Comparison of ENCODE assay signal across 31 cellular contexts in genomic region chr16:28548306-28548802, GRCh38. TPM values are rescaled to one million over a fixed set of nuclear protein-coding genes. Genes with fewer than 3 reads are reported as not detected.
"Had no signal": no experiment of that assay in that cellular context is flagged by ENCODE, and none has a peak within 500 bp of the region (broad histone marks: within the 10 kb centered on the region; RNA-seq: fewer than 3 reads in every experiment).

No MANE protein-coding gene starts in this region.

- H3K9ac ChIP-seq: SK-N-SH had no signal

- H3K27me3 ChIP-seq: brain microvascular endothelial cell, Peyer's patch had no signal

- DNase-seq: activated CD4-positive, alpha-beta T cell treated with anti-CD3 and anti-CD28 coated beads, Interleukin-2, amount 10 ng/mL, durations not matched to agents 24 days and 14 days; activated CD4-positive, alpha-beta T cell treated with anti-CD3 and anti-CD28 coated beads, Interleukin-2, amount 50 U/mL, for 4 hours; activated CD8-positive, alpha-beta T cell treated with anti-CD3 and anti-CD28 coated beads for 36 hours; activated effector memory CD4-positive, alpha-beta T cell treated with anti-CD3 and anti-CD28 coated beads, Interleukin-2, amount 50 U/mL, for 16 hours; activated naive CD4-positive, alpha-beta T cell; activated naive CD4-positive, alpha-beta T cell treated with anti-CD3 and anti-CD28 coated beads, Interleukin-2, amount 50 U/mL, for 16 hours; activated naive CD8-positive, alpha-beta T cell treated with anti-CD3 and anti-CD28 coated beads for 36 hours; activated T-cell treated with anti-CD3 and anti-CD28 coated beads, Interleukin-2, amount 50 U/mL, for 1 hour; activated T-cell treated with anti-CD3 and anti-CD28 coated beads, Interleukin-2, amount 50 U/mL, for 72 hours; amniotic stem cell; aorta; brain microvascular endothelial cell; central memory CD4-positive, alpha-beta T cell; NCI-H1092 treated with DMSO at 0.1 percent for 48 hours; NCI-H1417; NCI-H1694; NCI-H1930; NCI-H2081 treated with DMSO at 0.1 percent for 48 hours; NCI-H510A; NCI-H526; NCI-H748 treated with DMSO at 0.1 percent for 48 hours; PC-3; Peyer's patch; RPMI8226; SHP77 treated with DMSO at 0.1 percent for 48 hours; SK-N-SH had no signal

- H3K4me2 ChIP-seq: SK-N-SH had no signal

- ATAC-seq: activated CD8-positive, alpha-beta T cell treated with anti-CD3 and anti-CD28 coated beads for 36 hours; activated T-cell treated with anti-CD3 and anti-CD28 coated beads, Interleukin-2, amount 50 U/mL, for 72 hours; activated T-helper 17 cell treated with anti-CD3 and anti-CD28 coated beads, Interleukin-2, amount 50 U/mL, for 72 hours; PC-3 had no signal

- H3K9me3 ChIP-seq: Peyer's patch, SJSA1, SK-N-SH had no signal

- H3K4me3 ChIP-seq: Peyer's patch, SJSA1 had no signal

- H3K4me1 ChIP-seq: SJSA1 had no signal

- H3K36me3 ChIP-seq: brain microvascular endothelial cell, Peyer's patch, SJSA1 had no signal

- H3K27ac ChIP-seq: brain microvascular endothelial cell, Peyer's patch, SJSA1 had no signal

RNA-seq across cellular contexts. Expression of gene NUPR1, which starts 9.6 kb away (rescaled TPM):
- total RNA-seq: activated CD4-positive, alpha-beta T cell treated with anti-CD3 and anti-CD28 coated beads, Interleukin-2, amount 10 ng/mL, durations not matched to agents 24 days and 14 days; activated CD8-positive, alpha-beta memory T cell treated with anti-CD3 and anti-CD28 coated beads for 36 hours; activated CD8-positive, alpha-beta T cell treated with anti-CD3 and anti-CD28 coated beads for 36 hours; activated naive CD8-positive, alpha-beta T cell treated with anti-CD3 and anti-CD28 coated beads for 36 hours; activated T-cell treated with anti-CD3 and anti-CD28 coated beads, Interleukin-2, amount 50 U/mL, for 72 hours; activated T-helper 17 cell treated with anti-CD3 and anti-CD28 coated beads, Interleukin-2, amount 50 U/mL, for 72 hours had no signal

RNA-seq across cellular contexts. Expression of gene IL27, which starts 41.7 kb away (rescaled TPM):
- total RNA-seq: activated CD4-positive, alpha-beta T cell treated with anti-CD3 and anti-CD28 coated beads, Interleukin-2, amount 10 ng/mL, durations not matched to agents 24 days and 14 days; activated CD8-positive, alpha-beta memory T cell treated with anti-CD3 and anti-CD28 coated beads for 36 hours; activated CD8-positive, alpha-beta T cell treated with anti-CD3 and anti-CD28 coated beads for 36 hours; activated naive CD8-positive, alpha-beta T cell treated with anti-CD3 and anti-CD28 coated beads for 36 hours; activated T-cell treated with anti-CD3 and anti-CD28 coated beads, Interleukin-2, amount 50 U/mL, for 72 hours; activated T-helper 17 cell treated with anti-CD3 and anti-CD28 coated beads, Interleukin-2, amount 50 U/mL, for 72 hours; chondrocyte; M059J; PC-3; Peyer's patch; SJSA1 had no signal
- polyA plus RNA-seq: SK-N-SH had no signal

RNA-seq across cellular contexts. Expression of gene SULT1A2, which starts 48.5 kb away (rescaled TPM):
- total RNA-seq: chondrocyte, M059J, PC-3, SJSA1 had no signal

RNA-seq across cellular contexts. Expression of gene APOBR, which starts 53.9 kb away (rescaled TPM):
- total RNA-seq: M059J, SJSA1 had no signal
- polyA plus RNA-seq: SK-N-SH had no signal
